ENCODE assay signal across 14 cellular contexts in the genomic region with DNA sequence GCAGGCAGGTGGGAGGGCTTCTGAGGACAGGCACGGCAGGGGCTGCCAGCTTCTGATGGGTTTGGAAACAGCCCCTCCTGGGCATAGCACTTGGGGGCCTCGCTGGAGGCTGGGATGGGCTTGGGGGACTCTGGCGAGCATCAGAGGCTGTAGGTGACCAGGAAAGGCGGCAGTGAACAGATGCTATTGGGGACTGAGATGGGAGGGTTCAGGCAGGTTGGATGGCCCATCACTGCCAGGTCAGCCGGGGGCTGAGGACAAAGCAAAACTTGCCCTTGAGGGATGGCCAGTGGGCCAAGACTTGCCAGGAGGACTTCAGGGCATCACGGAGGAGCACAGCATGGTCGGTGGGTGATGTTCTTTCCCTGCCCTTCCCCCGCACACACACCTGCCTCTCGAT.
"Had no signal": no experiment of that assay in that cellular context is flagged by ENCODE, and none has a peak within 500 bp of the region (broad histone marks: within the 10 kb centered on the region; RNA-seq: fewer than 3 reads in every experiment).

No MANE protein-coding gene starts in this region.

- H3K9me3 ChIP-seq: ascending aorta, left lung, right lobe of liver, upper lobe of left lung had no signal

- H3K27me3 ChIP-seq: ascending aorta, right lobe of liver, upper lobe of left lung had no signal

- H3K27ac ChIP-seq: ascending aorta, left lung, right lobe of liver had no signal

- H3K4me3 ChIP-seq: ascending aorta, left lung, right lobe of liver had no signal

- ATAC-seq: activated CD8-positive, alpha-beta T cell treated with anti-CD3 and anti-CD28 coated beads for 36 hours; activated T-cell treated with anti-CD3 and anti-CD28 coated beads, Interleukin-2, amount 50 U/mL, for 72 hours; left lung; naive thymus-derived CD4-positive, alpha-beta T cell; right lobe of liver; stimulated activated naive B cell treated with anti-CD40 and anti-IgM and Interleukin-4, amounts not matched to agents 10 μg/mL and 1 μg/mL and 100 μg/mL, for 72 hours had no signal

- H3K4me1 ChIP-seq: ascending aorta, left lung, right lobe of liver had no signal

- DNase-seq: activated CD8-positive, alpha-beta memory T cell treated with anti-CD3 and anti-CD28 coated beads, Interleukin-2, amount 50 U/mL, for 4 hours; activated CD8-positive, alpha-beta T cell treated with anti-CD3 and anti-CD28 coated beads for 36 hours; activated gamma-delta T cell treated with Interleukin-2 at 50 U/mL for 16 hours; activated T-cell treated with anti-CD3 and anti-CD28 coated beads, Interleukin-2, amount 50 U/mL, for 72 hours; central memory CD4-positive, alpha-beta T cell; left lung; naive thymus-derived CD4-positive, alpha-beta T cell; nucleus accumbens; right lobe of liver; stimulated activated CD4-positive, alpha-beta T cell treated with anti-CD3 and anti-CD28 coated beads, Interleukin-2, amount 100 ng/mL, for 24 hours; stimulated activated naive B cell treated with anti-CD40 and anti-IgM and Interleukin-4, amounts not matched to agents 10 μg/mL and 1 μg/mL and 100 μg/mL, for 72 hours; T-helper 9 cell; upper lobe of left lung had no signal

- H3K36me3 ChIP-seq: ascending aorta, left lung, right lobe of liver, upper lobe of left lung had no signal
